Comparison of ENCODE assay signal across 14 cellular contexts in genomic region chr15:59329570-59330350, GRCh38. TPM values are rescaled to one million over a fixed set of nuclear protein-coding genes. Genes with fewer than 3 reads are reported as not detected.
DNase-seq lines count a peak whose midpoint lies in the region; ATAC-seq, FAIRE-seq and TF ChIP-seq lines count a peak whose summit lies in the region.
"Had no signal": no experiment of that assay in that cellular context is flagged by ENCODE, and none has a peak within 500 bp of the region (broad histone marks: within the 10 kb centered on the region; RNA-seq: fewer than 3 reads in every experiment).

No MANE protein-coding gene starts in this region.

- no peak overlapping the region for H3K27ac ChIP-seq in foreskin keratinocyte
- H3K27ac ChIP-seq: neutrophil had no signal

- CTCF ChIA-PET in AG04449 (lab: Yijun Ruan, JAX) = interaction anchor here (0.9 to 1.6 kb wide), 4 partner anchors 12 to 155 kb away, joined by 3 to 5 read pairs (median 4); no protein-coding TSS in a partner anchor

- peak; percentile 69 for DNase-seq in AG04449 (ENCODE audit: low read depth, low spot score)
- DNase-seq in HTR-8/SVneo (ENCODE audit: insufficient read length, low spot score) = peak; percentile 34
- peak; percentile 62 for DNase-seq in dedifferentiated amniotic fluid mesenchymal stem cell (ENCODE audit: extremely low spot score)
- DNase-seq in mucosa of descending colon = no peak
- no peak for DNase-seq in retina
- no peak for DNase-seq in foreskin keratinocyte
- DNase-seq in activated T-cell treated with anti-CD3 and anti-CD28 coated beads, Interleukin-2, amount 50 U/mL, for 1 hour = no peak
- DNase-seq: activated T-cell treated with anti-CD3 and anti-CD28 coated beads, Interleukin-2, amount 50 U/mL, for 24 hours; CD8-positive, alpha-beta T cell; Kasumi-1; NCI-H524; T-helper 9 cell had no signal

- ATAC-seq in mucosa of descending colon (peak; percentile 45), foreskin keratinocyte (no peak), HG03342 (IDR thresholded peaks at IDR 0.05; ENCODE audit: unreplicated experiment) (no peak)
- ATAC-seq: CD8-positive, alpha-beta T cell had no signal

- no peaks in the 10 kb centered on the region for H3K27me3 ChIP-seq in foreskin keratinocyte

- H3K9me3 ChIP-seq in mucosa of descending colon = no peaks in the 10 kb centered on the region
- H3K9me3 ChIP-seq: neutrophil had no signal

- TF ChIP-seq CTCF in AG04449 (IDR thresholded peaks at IDR 0.05; ENCODE audit: insufficient read depth, low read length, missing control alignments) = no peak
- TF ChIP-seq CTCF in mucosa of descending colon (IDR thresholded peaks at IDR 0.05) = no peak
- no peak for TF ChIP-seq CTCF in foreskin keratinocyte (conservative IDR thresholded peaks at IDR 0.05)

- H3K4me3 ChIP-seq in AG04449 (ENCODE audit: low read depth, low read length) = no peak overlapping the region
- H3K4me3 ChIP-seq in mucosa of descending colon = no peak overlapping the region

- no peaks in the 10 kb centered on the region for H3K36me3 ChIP-seq in mucosa of descending colon (ENCODE audit: low read depth)
- H3K36me3 ChIP-seq: neutrophil had no signal

- peaks cover 43% of the 10 kb centered on the region for H3K4me1 ChIP-seq in mucosa of descending colon (ENCODE audit: low read depth)
- H3K4me1 ChIP-seq in foreskin keratinocyte = peaks cover 14% of the 10 kb centered on the region

- intact Hi-C loops in mucosa of descending colon (cut with DNase I, micrococcal nuclease) = no loop called here

- POLR2A ChIA-PET in AG04449 (lab: Yijun Ruan, JAX) = interaction anchor here (1.0 to 1.3 kb wide), 3 partner anchors 9 to 43 kb away, joined by 3 to 5 read pairs (median 5); partner anchors contain the start of gene MYO1E

- FAIRE-seq in HTR-8/SVneo (lab: Jason Lieb, UNC) = no peak

RNA-seq across cellular contexts. Expression of gene MYO1E, which starts 42.9 kb away (rescaled TPM):
- total RNA-seq in mucosa of descending colon (100 to 1,000 TPM; 189 to 325 (median 283) TPM), foreskin keratinocyte (132 and 159 TPM in 2 replicates)
- 71.0 and 71.1 TPM in 2 replicates for polyA plus RNA-seq in foreskin keratinocyte

Comparison
In these comparisons a context has a peak if more than half of its experiments do, and no peak if none do; other contexts are left out.
1. DNase-seq: peak in AG04449 (single experiment), HTR-8/SVneo (single experiment) and dedifferentiated amniotic fluid mesenchymal stem cell (single experiment); none in mucosa of descending colon (0 of 3), retina (single experiment), foreskin keratinocyte (0 of 2) and activated T-cell treated with anti-CD3 and anti-CD28 coated beads, Interleukin-2, amount 50 U/mL, for 1 hour (single experiment).